9 cellular contexts compared by ENCODE assay signal in genomic region chr2:21740529-21740928, GRCh38.
"Had no signal": no experiment of that assay in that cellular context is flagged by ENCODE, and none has a peak within 500 bp of the region (broad histone marks: within the 10 kb centered on the region; RNA-seq: fewer than 3 reads in every experiment).

No MANE protein-coding gene starts in this region.

- DNase-seq: activated CD4-positive, alpha-beta T cell treated with anti-CD3 and anti-CD28 coated beads, Interleukin-2, amount 50 U/mL, for 4 hours; activated naive CD4-positive, alpha-beta T cell treated with Interleukin-2 at 50 U/mL for 16 hours; foreskin melanocyte; head of caudate nucleus; left cardiac atrium; lower lobe of right lung; psoas muscle; spleen; stimulated activated naive CD8-positive, alpha-beta T cell treated with anti-CD3 and anti-CD28 coated beads, Interleukin-15, amount 100 ng/mL, for 72 hours had no signal
